ENCODE assay signal across 29 cellular contexts in the genomic region with DNA sequence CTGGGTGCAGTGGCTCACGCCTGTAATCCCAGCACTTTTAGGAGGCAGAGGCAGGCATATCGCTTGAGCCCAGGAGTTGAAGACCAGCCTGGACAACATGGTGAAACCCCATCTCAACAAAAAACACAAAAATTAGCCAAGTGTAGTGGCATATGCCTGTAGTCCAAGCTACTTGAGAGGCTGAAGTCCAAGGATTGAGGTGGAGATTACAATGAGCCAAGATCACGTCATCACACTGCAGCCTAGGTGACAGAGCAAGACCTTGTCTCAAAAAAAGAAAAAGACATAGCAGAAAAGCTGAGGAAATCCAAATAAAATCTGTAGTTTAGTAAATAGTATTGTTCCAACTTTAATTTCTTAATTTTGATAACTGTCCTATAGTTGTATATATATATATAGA.
"Had no signal": no experiment of that assay in that cellular context is flagged by ENCODE, and none has a peak within 500 bp of the region (broad histone marks: within the 10 kb centered on the region; RNA-seq: fewer than 3 reads in every experiment).

No MANE protein-coding gene starts in this region.

- DNase-seq: hippocampal formation; kidney glomerular epithelial cell; left cardiac atrium; left lung; mesendoderm; naive B cell; natural killer cell; nephron progenitor cell; occipital lobe; retina; right cardiac atrium; sigmoid colon; stimulated activated CD4-positive, alpha-beta T cell treated with anti-CD3 and anti-CD28 coated beads, Interleukin-1b, Interleukin-23, amount 100 ng/mL, for 48 hours; stimulated activated CD4-positive, alpha-beta T cell treated with anti-CD3 and anti-CD28 coated beads, Interleukin-2, amount 100 ng/mL, for 48 hours; stimulated activated CD4-positive, alpha-beta T cell treated with anti-CD3 and anti-CD28 coated beads, Interleukin-4, amount 100 ng/mL, for 4 hours; stimulated activated naive B cell treated with anti-CD40 and anti-IgM and Interleukin-4, amounts not matched to agents 10 μg/mL and 1 μg/mL and 100 μg/mL, for 72 hours; stimulated activated naive CD8-positive, alpha-beta T cell treated with anti-CD3 and anti-CD28 coated beads, Interleukin-15, Interleukin-2, amounts not matched to agents 100 U/mL and 50 U/mL, for 24 hours; stomach; testis; transverse colon; upper lobe of left lung had no signal

- ATAC-seq: left cardiac atrium; left lung; lower lobe of right lung; natural killer cell; right cardiac atrium; stimulated activated naive B cell treated with anti-CD40 and anti-IgM and Interleukin-4, amounts not matched to agents 10 μg/mL and 1 μg/mL and 100 μg/mL, for 72 hours; stimulated activated naive CD8-positive, alpha-beta T cell treated with anti-CD3 and anti-CD28 coated beads, Interleukin-15, Interleukin-2, amounts not matched to agents 100 U/mL and 50 U/mL, for 24 hours had no signal

- H3K9me3 ChIP-seq: left lung, lower lobe of right lung, neutrophil, prostate gland, sigmoid colon, stomach, testis, thyroid gland, transverse colon, upper lobe of left lung, vagina had no signal

- H3K4me3 ChIP-seq: left lung, lower lobe of right lung, neural progenitor cell, prostate gland, sigmoid colon, smooth muscle cell, stomach, testis, thyroid gland, transverse colon, upper lobe of left lung, vagina had no signal

- H3K27me3 ChIP-seq: left lung, neural progenitor cell, neutrophil, sigmoid colon, stomach, testis, thyroid gland, transverse colon, upper lobe of left lung, vagina had no signal

- FAIRE-seq: keratinocyte had no signal

- H2AFZ ChIP-seq: neural progenitor cell had no signal

- H3K4me2 ChIP-seq: neural progenitor cell, smooth muscle cell had no signal

- H3K27ac ChIP-seq: left lung, lower lobe of right lung, neural progenitor cell, neutrophil, prostate gland, sigmoid colon, stomach, testis, thyroid gland, transverse colon, upper lobe of left lung, vagina had no signal

- H3K4me1 ChIP-seq: lower lobe of right lung, neural progenitor cell, prostate gland, sigmoid colon, testis, thyroid gland, transverse colon, upper lobe of left lung, vagina had no signal

- H3K9ac ChIP-seq: neural progenitor cell had no signal

- H3K36me3 ChIP-seq: neural progenitor cell, neutrophil, prostate gland, sigmoid colon, thyroid gland, transverse colon, upper lobe of left lung, vagina had no signal
